8 cellular contexts compared by ENCODE assay signal in genomic region chr10:4656576-4657194, GRCh38.
DNase-seq lines count a peak whose midpoint lies in the region; ATAC-seq and TF ChIP-seq lines count a peak whose summit lies in the region.

No MANE protein-coding gene starts in this region.

- H3K14ac ChIP-seq in trophoblast cell (ENCODE audit: low read length): no peak overlapping the region

- peaks cover 28% of the 10 kb centered on the region for H3K27me3 Mint-ChIP-seq in activated T-cell treated with anti-CD3 and anti-CD28 coated beads, Interleukin-2, amount 50 U/mL, for 24 hours

- peak; percentile 90 for TF ChIP-seq CTCF in BJ (IDR thresholded peaks at IDR 0.05; ENCODE audit: insufficient read depth, low read depth, low read length)
- peak; percentile 88 for TF ChIP-seq CTCF in foreskin keratinocyte (conservative IDR thresholded peaks at IDR 0.05)

- ATAC-seq in foreskin keratinocyte (no peak), HG03108 (IDR thresholded peaks at IDR 0.05; ENCODE audit: unreplicated experiment) (no peak), GM21619 (IDR thresholded peaks at IDR 0.05; ENCODE audit: unreplicated experiment) (no peak)

- no peak overlapping the region for H2BK5ac ChIP-seq in trophoblast cell (ENCODE audit: low read depth, low read length, poor library complexity)

- H4K8ac ChIP-seq in trophoblast cell (ENCODE audit: low read depth, low read length): no peak overlapping the region

- no peak overlapping the region for H2AK5ac ChIP-seq in trophoblast cell (ENCODE audit: low read length)

- peaks cover 25% of the 10 kb centered on the region for H3K79me1 ChIP-seq in trophoblast cell (ENCODE audit: low read length)

- no peaks in the 10 kb centered on the region for H3K9me3 ChIP-seq in GM23248 (ENCODE audit: low read depth)
- H3K9me3 ChIP-seq in trophoblast cell (ENCODE audit: insufficient read depth, low read depth, low read length): no peaks in the 10 kb centered on the region

- H4K20me1 ChIP-seq in GM23248 (ENCODE audit: insufficient read depth): no peaks in the 10 kb centered on the region

- no peak overlapping the region for H3K18ac ChIP-seq in trophoblast cell (ENCODE audit: low read length)

- in situ Hi-C loops in GM23248 (cut with MboI): loop anchor here (25.0 kb wide), 2 partner anchors 844 to 1419 kb away; no protein-coding TSS in a partner anchor

- H3K23ac ChIP-seq in trophoblast cell (ENCODE audit: low read length): no peak overlapping the region

- H3K4me3 ChIP-seq in BJ (ENCODE audit: low read depth, low read length) (no peak overlapping the region), GM23248 (no peak overlapping the region), trophoblast cell (ENCODE audit: low read depth, low read length) (no peak overlapping the region)

- H4K91ac ChIP-seq in trophoblast cell (ENCODE audit: low read depth, low read length): no peak overlapping the region

- H3K9me3 Mint-ChIP-seq in activated T-cell treated with anti-CD3 and anti-CD28 coated beads, Interleukin-2, amount 50 U/mL, for 24 hours: no peaks in the 10 kb centered on the region

- H3K9ac ChIP-seq in GM23248 (no peak overlapping the region; the same call in 1 of the 2 replicates), trophoblast cell (ENCODE audit: low read length) (no peak overlapping the region)

- H4K12ac ChIP-seq in trophoblast cell (ENCODE audit: low read depth, low read length): no peak overlapping the region

- no peak overlapping the region for H2BK120ac ChIP-seq in trophoblast cell (ENCODE audit: insufficient read depth, low read length, poor library complexity)

- no peaks in the 10 kb centered on the region for H3K79me2 ChIP-seq in GM23248 (ENCODE audit: insufficient read depth)
- H3K79me2 ChIP-seq in trophoblast cell (ENCODE audit: control insufficient read depth, insufficient read depth, low read length, poor library complexity): peaks cover 3% of the 10 kb centered on the region

- H3K36me3 ChIP-seq in BJ (ENCODE audit: control insufficient read depth, insufficient read depth, low read length): no peaks in the 10 kb centered on the region
- H3K36me3 ChIP-seq in GM23248 (ENCODE audit: low read depth): no peaks in the 10 kb centered on the region
- H3K36me3 ChIP-seq in trophoblast cell (ENCODE audit: control insufficient read depth in 1 of 2, insufficient read depth in 2 of 2, low read length in 2 of 2): no peaks in the 10 kb centered on the region

- H3K36me3 Mint-ChIP-seq in activated T-cell treated with anti-CD3 and anti-CD28 coated beads, Interleukin-2, amount 50 U/mL, for 24 hours (ENCODE audit: low read depth): no peaks in the 10 kb centered on the region

- POLR2A ChIA-PET in BJ (lab: Charles Lee): no interaction called here

- H3K4me1 Mint-ChIP-seq in activated T-cell treated with anti-CD3 and anti-CD28 coated beads, Interleukin-2, amount 50 U/mL, for 24 hours (ENCODE audit: low read depth): peaks cover 20% of the 10 kb centered on the region

- CTCF ChIA-PET in BJ (lab: Yijun Ruan, JAX): interaction anchor here (0.6 to 3.5 kb wide), 22 partner anchors 11 to 1463 kb away, joined by 3 to 14 read pairs (median 4); no protein-coding TSS in a partner anchor

- H3K4me2 ChIP-seq in GM23248 (ENCODE audit: unreplicated experiment) (no peak overlapping the region), trophoblast cell (ENCODE audit: low read length) (no peak overlapping the region)

- no peak overlapping the region for H2BK12ac ChIP-seq in trophoblast cell (ENCODE audit: low read length)

- DNase-seq in BJ (ENCODE audit: low read depth) (no peak), GM23248 (peak; percentile 81), NCI-H69 (lab: John Stamatoyannopoulos, UW) (peak; percentile 53), foreskin keratinocyte (no peak), trophoblast cell (peak; percentile 32 to 80)
- peak; percentile 51 for DNase-seq in activated T-cell treated with anti-CD3 and anti-CD28 coated beads, Interleukin-2, amount 50 U/mL, for 24 hours

- H3K27me3 ChIP-seq in BJ (ENCODE audit: control insufficient read depth, insufficient read depth, low read length) (no peaks in the 10 kb centered on the region), GM23248 (replicated peaks; ENCODE audit: insufficient read depth) (no peaks in the 10 kb centered on the region), foreskin keratinocyte (no peaks in the 10 kb centered on the region), trophoblast cell (ENCODE audit: insufficient read depth, low read length) (no peaks in the 10 kb centered on the region)

- H3K27ac ChIP-seq in GM23248 (no peak overlapping the region), foreskin keratinocyte (peak overlapping the region; percentile 20), trophoblast cell (ENCODE audit: low read depth, low read length) (no peak overlapping the region)

- 17 to 19% methylated on average over 7 of the region's 7 CpGs for WGBS in GM23248 (ENCODE audit: low coverage in 1 of 2, low lambda C conversion rate in 2 of 2, missing lambda C conversion rate in 2 of 2), 2 experiments
- no CpG with 5 or more reads among the region's 7 CpGs for WGBS in trophoblast cell (ENCODE audit: extremely low coverage, insufficient coverage, insufficient read length)

- H3K4me1 ChIP-seq in GM23248 (ENCODE audit: insufficient read depth) (peaks cover 7% of the 10 kb centered on the region), foreskin keratinocyte (peaks cover 4% of the 10 kb centered on the region), trophoblast cell (ENCODE audit: control insufficient read depth in 1 of 2, insufficient read depth in 2 of 2, low read length in 2 of 2) (peaks cover 5 to 6% of the 10 kb centered on the region in 2 experiments)

- H2AFZ ChIP-seq in GM23248 (peak overlapping the region; percentile 23; the same call in 1 of the 2 replicates), trophoblast cell (ENCODE audit: insufficient read depth, low read length, poor library complexity) (no peak overlapping the region)

- H3K4ac ChIP-seq in trophoblast cell (ENCODE audit: low read depth, low read length): no peak overlapping the region

- no peaks in the 10 kb centered on the region for H3K9me2 ChIP-seq in GM23248 (ENCODE audit: insufficient read depth)

- H3K4me3 Mint-ChIP-seq in activated T-cell treated with anti-CD3 and anti-CD28 coated beads, Interleukin-2, amount 50 U/mL, for 24 hours: no peak overlapping the region

- H3K27ac Mint-ChIP-seq in activated T-cell treated with anti-CD3 and anti-CD28 coated beads, Interleukin-2, amount 50 U/mL, for 24 hours: no peak overlapping the region

- peaks cover 9% of the 10 kb centered on the region; the same call in 1 of the 2 replicates for H3F3A ChIP-seq in GM23248 (ENCODE audit: insufficient read depth)

Comparison
In these comparisons a context has a peak if more than half of its experiments do, and no peak if none do; other contexts are left out.
1. DNase-seq: peak in GM23248 (single experiment), NCI-H69 (single experiment), activated T-cell treated with anti-CD3 and anti-CD28 coated beads, Interleukin-2, amount 50 U/mL, for 24 hours (single experiment) and trophoblast cell (2 of 2); none in BJ (single experiment) and foreskin keratinocyte (0 of 2).